ENCODE assay signal across 17 cellular contexts in the genomic region with DNA sequence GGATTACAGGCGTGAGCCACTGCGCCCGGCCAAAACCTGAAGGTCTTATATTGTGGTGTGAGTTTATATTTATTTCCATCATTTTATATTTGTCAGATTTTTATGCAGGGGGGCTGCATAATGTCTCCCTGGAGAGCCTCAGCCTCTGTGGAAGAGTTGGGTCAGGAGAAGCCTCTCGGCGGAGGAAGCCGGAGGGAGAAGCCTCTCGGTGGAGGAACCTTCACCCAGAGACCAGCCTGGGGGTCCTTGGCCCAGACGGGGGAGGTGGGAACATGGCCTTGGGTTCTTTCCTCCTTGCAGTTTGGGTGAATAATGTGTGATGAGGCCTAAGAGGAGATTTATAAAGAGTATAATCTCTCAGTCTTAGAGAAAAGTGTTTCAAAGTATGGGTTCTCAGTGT. TPM values are rescaled to one million over a fixed set of nuclear protein-coding genes. Genes with fewer than 3 reads are reported as not detected.
DNase-seq lines count a peak whose midpoint lies in the region; ATAC-seq, FAIRE-seq and TF ChIP-seq lines count a peak whose summit lies in the region.
"Had no signal": no experiment of that assay in that cellular context is flagged by ENCODE, and none has a peak within 500 bp of the region (broad histone marks: within the 10 kb centered on the region; RNA-seq: fewer than 3 reads in every experiment).

No MANE protein-coding gene starts in this region.

- CTCF ChIA-PET in activated CD4-positive, alpha-beta memory T cell treated with anti-CD3 and anti-CD28 coated beads for 36 hours (lab: Charles Lee), result no interaction called here
- CTCF ChIA-PET in GM10248 (lab: Yijun Ruan, JAX), result interaction anchor here (1.6 to 5.7 kb wide), 2 partner anchors 9 kb away, joined by 3 to 21 read pairs; no protein-coding TSS in a partner anchor

- H3K9me3 Mint-ChIP-seq in natural killer cell, result no peaks in the 10 kb centered on the region
- H3K9me3 Mint-ChIP-seq in natural killer cell treated with Interleukin-12 subunit alpha and Interleukin-12 subunit beta and Interleukin-15 and Interleukin-18, amount 100 ng/mL, for 72 hours, result no peaks in the 10 kb centered on the region
- H3K9me3 Mint-ChIP-seq in activated CD4-positive, alpha-beta memory T cell treated with anti-CD3 and anti-CD28 coated beads for 36 hours, result no peaks in the 10 kb centered on the region
- H3K9me3 Mint-ChIP-seq in immature natural killer cell, result no peaks in the 10 kb centered on the region

- intact Hi-C loops in natural killer cell (cut with micrococcal nuclease), result loop anchor here (5.0 to 10.0 kb wide), 2 partner anchors 80 to 193 kb away; no protein-coding TSS in a partner anchor
- intact Hi-C loops in activated CD4-positive, alpha-beta memory T cell treated with anti-CD3 and anti-CD28 coated beads for 36 hours (cut with micrococcal nuclease), result no loop called here

- no peak for FAIRE-seq in GM19239 (lab: Jason Lieb, UNC)

- H3K27me3 Mint-ChIP-seq in natural killer cell (ENCODE audit: low read depth in 2 of 2) (no peaks in the 10 kb centered on the region), immature natural killer cell (ENCODE audit: low read depth in 3 of 3) (peaks cover 5 to 19% (median 15%) of the 10 kb centered on the region in 3 donors)
- H3K27me3 Mint-ChIP-seq in natural killer cell treated with Interleukin-12 subunit alpha and Interleukin-12 subunit beta and Interleukin-15 and Interleukin-18, amount 100 ng/mL, for 72 hours, result no peaks in the 10 kb centered on the region
- H3K27me3 Mint-ChIP-seq in activated CD4-positive, alpha-beta memory T cell treated with anti-CD3 and anti-CD28 coated beads for 36 hours, result no peaks in the 10 kb centered on the region

- POLR2A ChIA-PET in activated CD4-positive, alpha-beta memory T cell treated with anti-CD3 and anti-CD28 coated beads for 36 hours (lab: Charles Lee), result interaction anchor here (0.9 kb wide), 1 partner anchor 9 kb away, joined by 6 read pairs; no protein-coding TSS in a partner anchor
- POLR2A ChIA-PET in GM10248 (lab: Yijun Ruan, JAX), result interaction anchor here (0.7 kb wide), 1 partner anchor 11 kb away, joined by 4 read pairs; no protein-coding TSS in a partner anchor

- DNase-seq in natural killer cell, result no peak
- DNase-seq in natural killer cell treated with Interleukin-12 subunit alpha and Interleukin-12 subunit beta and Interleukin-15 and Interleukin-18, amount 100 ng/mL, for 72 hours (ENCODE audit: low spot score), result no peak
- DNase-seq in activated CD4-positive, alpha-beta memory T cell treated with anti-CD3 and anti-CD28 coated beads for 36 hours, result no peak
- DNase-seq in immature natural killer cell, result no peak
- no peak for DNase-seq in GM10248 (ENCODE audit: extremely low spot score)
- DNase-seq in stimulated activated naive CD4-positive, alpha-beta T cell (lab: John Stamatoyannopoulos, UW), result no peak
- DNase-seq in GM19239 (ENCODE audit: insufficient read length, low spot score), result no peak
- DNase-seq: colonic mucosa, foreskin melanocyte, Karpas-422, NCI-H1417 treated with DMSO at 0.1 percent for 48 hours, stomach, T1000 had no signal

- peak overlapping the region; percentile 40 for H3K4me3 Mint-ChIP-seq in natural killer cell
- no peak overlapping the region for H3K4me3 Mint-ChIP-seq in natural killer cell treated with Interleukin-12 subunit alpha and Interleukin-12 subunit beta and Interleukin-15 and Interleukin-18, amount 100 ng/mL, for 72 hours
- H3K4me3 Mint-ChIP-seq in activated CD4-positive, alpha-beta memory T cell treated with anti-CD3 and anti-CD28 coated beads for 36 hours, result no peak overlapping the region
- peak overlapping the region; percentile 2 to 60 (median 51) for H3K4me3 Mint-ChIP-seq in immature natural killer cell

- TF ChIP-seq CTCF in natural killer cell (IDR thresholded peaks at IDR 0.05) (no peak), GM10248 (IDR thresholded peaks at IDR 0.05; ENCODE audit: control extremely low read depth, extremely low read depth, low read depth, missing control alignments) (no peak)

- H3K36me3 Mint-ChIP-seq in natural killer cell, result no peaks in the 10 kb centered on the region
- no peaks in the 10 kb centered on the region for H3K36me3 Mint-ChIP-seq in natural killer cell treated with Interleukin-12 subunit alpha and Interleukin-12 subunit beta and Interleukin-15 and Interleukin-18, amount 100 ng/mL, for 72 hours
- peaks cover 2% of the 10 kb centered on the region for H3K36me3 Mint-ChIP-seq in activated CD4-positive, alpha-beta memory T cell treated with anti-CD3 and anti-CD28 coated beads for 36 hours
- peaks cover 0 to 3% (median 0%) of the 10 kb centered on the region in 3 donors for H3K36me3 Mint-ChIP-seq in immature natural killer cell

- peaks cover 66 to 73% of the 10 kb centered on the region in 2 donors for H3K4me1 Mint-ChIP-seq in natural killer cell
- H3K4me1 Mint-ChIP-seq in natural killer cell treated with Interleukin-12 subunit alpha and Interleukin-12 subunit beta and Interleukin-15 and Interleukin-18, amount 100 ng/mL, for 72 hours (ENCODE audit: low read depth in 2 of 2), result peaks cover 55 to 59% of the 10 kb centered on the region in 2 donors
- H3K4me1 Mint-ChIP-seq in activated CD4-positive, alpha-beta memory T cell treated with anti-CD3 and anti-CD28 coated beads for 36 hours (ENCODE audit: low read depth), result peaks cover 80% of the 10 kb centered on the region
- peaks cover 83 to 84% of the 10 kb centered on the region in 2 donors for H3K4me1 Mint-ChIP-seq in immature natural killer cell

- H3K27ac Mint-ChIP-seq in natural killer cell (peak overlapping the region; percentile 96 to 98), immature natural killer cell (peak overlapping the region; percentile 95 to 98 (median 98))
- peak overlapping the region in 1 of 2 donors; percentile 39 for H3K27ac Mint-ChIP-seq in natural killer cell treated with Interleukin-12 subunit alpha and Interleukin-12 subunit beta and Interleukin-15 and Interleukin-18, amount 100 ng/mL, for 72 hours
- H3K27ac Mint-ChIP-seq in activated CD4-positive, alpha-beta memory T cell treated with anti-CD3 and anti-CD28 coated beads for 36 hours, result peak overlapping the region; percentile 57

- ATAC-seq in natural killer cell, result no peak
- no peak for ATAC-seq in natural killer cell treated with Interleukin-12 subunit alpha and Interleukin-12 subunit beta and Interleukin-15 and Interleukin-18, amount 100 ng/mL, for 72 hours
- no peak for ATAC-seq in HG02571 (IDR thresholded peaks at IDR 0.05; ENCODE audit: unreplicated experiment)
- ATAC-seq: left lung had no signal

RNA-seq across cellular contexts. Expression of a gene that starts 22.4 kb away (rescaled TPM):
- not detected for total RNA-seq in natural killer cell
- total RNA-seq in natural killer cell treated with Interleukin-12 subunit alpha and Interleukin-12 subunit beta and Interleukin-15 and Interleukin-18, amount 100 ng/mL, for 72 hours, result not detected
- total RNA-seq in activated CD4-positive, alpha-beta memory T cell treated with anti-CD3 and anti-CD28 coated beads for 36 hours, result not detected
- under 1 TPM in 1 of 3 donors, not detected in 2; 0.11 TPM for polyA plus RNA-seq in immature natural killer cell
- total RNA-seq: colonic mucosa, H4, myocyte, stomach had no signal

Comparison
In these comparisons a context has a peak if more than half of its experiments do, and no peak if none do; other contexts are left out.
1. H3K4me3 Mint-ChIP-seq: peak in natural killer cell (single experiment) and immature natural killer cell (5 of 5); none in natural killer cell treated with Interleukin-12 subunit alpha and Interleukin-12 subunit beta and Interleukin-15 and Interleukin-18, amount 100 ng/mL, for 72 hours (single experiment) and activated CD4-positive, alpha-beta memory T cell treated with anti-CD3 and anti-CD28 coated beads for 36 hours (single experiment).